In the genomic region with DNA sequence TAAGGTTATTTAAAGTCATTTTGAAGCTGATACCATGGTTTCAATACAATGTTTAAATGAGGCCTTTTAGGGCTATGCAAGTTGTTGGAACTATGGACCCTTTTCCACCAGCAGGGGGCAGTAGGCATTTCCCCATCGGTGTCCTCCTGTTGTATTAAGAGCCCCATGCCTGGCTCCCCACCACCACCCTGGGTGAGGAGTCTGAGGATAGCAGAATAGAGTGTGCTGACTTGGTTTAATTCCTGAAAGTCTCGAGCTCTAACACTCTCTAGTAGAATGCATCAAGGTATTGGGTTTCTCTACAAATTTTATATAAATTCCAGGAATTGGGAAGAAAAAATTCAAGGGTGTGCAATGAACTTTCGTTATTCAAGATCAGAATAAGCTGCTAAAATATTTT, we compare ENCODE assay signal across 7 cellular contexts.
DNase-seq lines count a peak whose midpoint lies in the region; ATAC-seq and TF ChIP-seq lines count a peak whose summit lies in the region.

No MANE protein-coding gene starts in this region.

- intact Hi-C loops in left lung (cut with DNase I): loop anchor here in 1 of 2 donors (10.0 kb wide), 1 partner anchor 280 kb away; no protein-coding TSS in a partner anchor

- peak overlapping the region; percentile 82; the same call in 1 of the 2 replicates for H3K27ac ChIP-seq in GM23248
- H3K27ac ChIP-seq in WERI-Rb-1: no peak overlapping the region
- H3K27ac ChIP-seq in left lung: peak overlapping the region; percentile 4 to 7

- ATAC-seq in central memory CD8-positive, alpha-beta T cell (replicated peaks; ENCODE audit: extremely low read depth, poor library complexity, severe bottlenecking): peak; percentile 46
- peak; percentile 85 for ATAC-seq in left lung

- H3K36me3 Mint-ChIP-seq in central memory CD8-positive, alpha-beta T cell (ENCODE audit: insufficient read depth): no peaks in the 10 kb centered on the region

- H3K4me3 ChIP-seq in GM23248 (no peak overlapping the region), LNCaP clone FGC (ENCODE audit: low read depth, low read length) (no peak overlapping the region), WERI-Rb-1 (ENCODE audit: low read depth, low read length) (no peak overlapping the region), left lung (no peak overlapping the region)

- no peak overlapping the region for H3K27ac Mint-ChIP-seq in central memory CD8-positive, alpha-beta T cell (ENCODE audit: low read depth)

- H3F3A ChIP-seq in GM23248 (ENCODE audit: insufficient read depth): peaks cover 41% of the 10 kb centered on the region

- H3K9me3 ChIP-seq in GM23248 (ENCODE audit: low read depth) (no peaks in the 10 kb centered on the region), WERI-Rb-1 (ENCODE audit: severe bottlenecking) (no peaks in the 10 kb centered on the region), left lung (no peaks in the 10 kb centered on the region)

- WGBS in GM23248 (ENCODE audit: low coverage in 1 of 2, low lambda C conversion rate in 2 of 2, missing lambda C conversion rate in 2 of 2), 2 experiments: 38% methylated on average over 3 of the region's 3 CpGs

- no peaks in the 10 kb centered on the region for H3K79me2 ChIP-seq in GM23248 (ENCODE audit: insufficient read depth)

- DNase-seq in GM23248 (peak; percentile 58), LNCaP clone FGC (ENCODE audit: low read depth) (peak; percentile 25), WERI-Rb-1 (peak; percentile 81), left lung (peak in 1 of 2 donors; percentile 71)
- DNase-seq in central memory CD8-positive, alpha-beta T cell (ENCODE audit: low spot score in 2 of 2): peak; percentile 28 to 38
- peak; percentile 24 for DNase-seq in stimulated activated CD8-positive, alpha-beta memory T cell treated with anti-CD3 and anti-CD28 coated beads, Interleukin-15, amount 100 ng/mL, for 1 hour (ENCODE audit: low read depth)

- H3K4me1 ChIP-seq in GM23248 (ENCODE audit: insufficient read depth): peaks cover 51% of the 10 kb centered on the region
- H3K4me1 ChIP-seq in left lung: peaks cover 15 to 35% of the 10 kb centered on the region in 2 donors

- no peaks in the 10 kb centered on the region for H3K9me2 ChIP-seq in GM23248 (ENCODE audit: insufficient read depth)

- H3K4me1 Mint-ChIP-seq in central memory CD8-positive, alpha-beta T cell: no peaks in the 10 kb centered on the region

- H2AFZ ChIP-seq in GM23248: no peak overlapping the region

- no peaks in the 10 kb centered on the region for H3K9me3 Mint-ChIP-seq in central memory CD8-positive, alpha-beta T cell

- in situ Hi-C loops in GM23248 (cut with MboI): loop anchor here (25.0 kb wide), 1 partner anchor 387 kb away; no protein-coding TSS in a partner anchor

- peak; percentile 69 for TF ChIP-seq CTCF in GM12874 (IDR thresholded peaks at IDR 0.05; ENCODE audit: insufficient read depth, low read depth, low read length)
- peak; percentile 60 for TF ChIP-seq CTCF in LNCaP clone FGC (IDR thresholded peaks at IDR 0.05; ENCODE audit: control insufficient read depth, extremely low read depth, insufficient read depth)
- peak; percentile 66 for TF ChIP-seq CTCF in WERI-Rb-1 (IDR thresholded peaks at IDR 0.05; ENCODE audit: low read depth, low read length)
- peak; percentile 46 to 53 for TF ChIP-seq CTCF in left lung (IDR thresholded peaks at IDR 0.05)

- no peak overlapping the region for H3K4me2 ChIP-seq in GM23248 (ENCODE audit: unreplicated experiment)

- H3K27me3 ChIP-seq in GM23248 (replicated peaks; ENCODE audit: insufficient read depth) (no peaks in the 10 kb centered on the region), WERI-Rb-1 (ENCODE audit: insufficient read depth, low read depth, severe bottlenecking) (no peaks in the 10 kb centered on the region), left lung (no peaks in the 10 kb centered on the region)

- H3K9ac ChIP-seq in GM23248: no peak overlapping the region

- no peak overlapping the region for H3K4me3 Mint-ChIP-seq in central memory CD8-positive, alpha-beta T cell

- H4K20me1 ChIP-seq in GM23248 (ENCODE audit: insufficient read depth): no peaks in the 10 kb centered on the region

- H3K36me3 ChIP-seq in GM23248 (ENCODE audit: low read depth) (no peaks in the 10 kb centered on the region), WERI-Rb-1 (no peaks in the 10 kb centered on the region), left lung (no peaks in the 10 kb centered on the region)

- no peaks in the 10 kb centered on the region for H3K27me3 Mint-ChIP-seq in central memory CD8-positive, alpha-beta T cell
